In genomic region chr13:76522083-76522755, GRCh38 we compare ENCODE assay signal across 18 cellular contexts.
DNase-seq lines count a peak whose midpoint lies in the region; ATAC-seq and TF ChIP-seq lines count a peak whose summit lies in the region.
"Had no signal": no experiment of that assay in that cellular context is flagged by ENCODE, and none has a peak within 500 bp of the region (broad histone marks: within the 10 kb centered on the region; RNA-seq: fewer than 3 reads in every experiment).

No MANE protein-coding gene starts in this region.

- no peaks in the 10 kb centered on the region for H3K4me1 Mint-ChIP-seq in CD8-positive, alpha-beta T cell (ENCODE audit: low read depth)

- H3K4me1 ChIP-seq in HEK293 (ENCODE audit: control insufficient read depth, insufficient read depth, low read length) (no peaks in the 10 kb centered on the region), SK-N-SH (ENCODE audit: control insufficient read depth in 1 of 2, insufficient read depth in 2 of 2, low read depth in 1 of 2, low read length in 1 of 2) (peaks cover 0 to 11% of the 10 kb centered on the region in 2 experiments; a peak in 2 of 4 replicates), foreskin keratinocyte (no peaks in the 10 kb centered on the region)
- no peaks in the 10 kb centered on the region for H3K4me1 ChIP-seq in CD8-positive, alpha-beta T cell (ENCODE audit: insufficient read depth, low read length)
- H3K4me1 ChIP-seq: esophagus squamous epithelium, uterus had no signal

- H3K4me3 ChIP-seq in AG04450 (ENCODE audit: low read depth, low read length) (no peak overlapping the region), HEK293 (ENCODE audit: low read depth, low read length) (no peak overlapping the region), SK-N-SH (ENCODE audit: low read depth in 2 of 2, low read length in 1 of 2) (no peak overlapping the region), coronary artery (no peak overlapping the region)
- no peak overlapping the region for H3K4me3 ChIP-seq in CD8-positive, alpha-beta T cell (ENCODE audit: low read depth, low read length)
- H3K4me3 ChIP-seq: esophagus squamous epithelium, uterus had no signal

- no peak overlapping the region for H3K27ac Mint-ChIP-seq in CD8-positive, alpha-beta T cell
- H3K27ac Mint-ChIP-seq: activated T-helper 1 cell treated with anti-CD3 and anti-CD28 coated beads, Interleukin-12 subunit alpha, Interleukin-12 subunit beta, Interleukin-2, Interleukin-4 antibody, amounts not matched to agents 30 ng/mL and 10 ng/mL and 1 ng/mL, durations not matched to agents 14 hours and 24 hours and 36 hours had no signal

- peak; percentile 12 to 93; a peak in 2 of 4 replicates for TF ChIP-seq EP300 in SK-N-SH (IDR thresholded peaks at IDR 0.05; ENCODE audit: borderline replicate concordance in 1 of 2, low read depth in 1 of 2, low read length in 1 of 2)

- no peaks in the 10 kb centered on the region for H3K36me3 ChIP-seq in HEK293 (ENCODE audit: control insufficient read depth in 2 of 2, insufficient read depth in 1 of 2, low read length in 2 of 2)
- H3K36me3 ChIP-seq in SK-N-SH (replicated peaks in 1 of 2; ENCODE audit: control insufficient read depth in 1 of 2, insufficient read depth in 2 of 2, low read length in 1 of 2), result no peaks in the 10 kb centered on the region
- no peaks in the 10 kb centered on the region for H3K36me3 ChIP-seq in CD8-positive, alpha-beta T cell (ENCODE audit: insufficient read depth, low read length)
- H3K36me3 ChIP-seq: esophagus squamous epithelium, uterus had no signal

- H3K36me3 Mint-ChIP-seq in CD8-positive, alpha-beta T cell, result no peaks in the 10 kb centered on the region

- H3K9me3 ChIP-seq in AG04450 (ENCODE audit: control insufficient read depth, insufficient read depth, low read length) (peaks cover 5% of the 10 kb centered on the region), HEK293 (ENCODE audit: control insufficient read depth, insufficient read depth, low read depth, low read length) (no peaks in the 10 kb centered on the region), SK-N-SH (no peaks in the 10 kb centered on the region)
- no peaks in the 10 kb centered on the region for H3K9me3 ChIP-seq in CD8-positive, alpha-beta T cell (ENCODE audit: low read length)
- H3K9me3 ChIP-seq: esophagus squamous epithelium, uterus had no signal

- H3K27ac ChIP-seq in AG04450 (ENCODE audit: low read depth, low read length) (peak overlapping the region; percentile 47), HEK293 (ENCODE audit: extremely low read depth, low read depth, low read length) (no peak overlapping the region), SK-N-SH (ENCODE audit: low read depth in 2 of 2, low read length in 1 of 2) (peak overlapping the region; percentile 23 to 87; a peak in 2 of 4 replicates), foreskin keratinocyte (no peak overlapping the region), coronary artery (no peak overlapping the region)
- no peak overlapping the region for H3K27ac ChIP-seq in CD8-positive, alpha-beta T cell (ENCODE audit: low read depth, low read length)
- H3K27ac ChIP-seq: esophagus squamous epithelium, uterus had no signal

- H3K27me3 Mint-ChIP-seq in CD8-positive, alpha-beta T cell (ENCODE audit: low read depth), result peaks cover 3% of the 10 kb centered on the region

- intact Hi-C loops in CD8-positive, alpha-beta T cell (cut with DNase I, micrococcal nuclease), result no loop called here

- no peaks in the 10 kb centered on the region for H3K27me3 ChIP-seq in AG04450 (ENCODE audit: control insufficient read depth, insufficient read depth, low read length)
- no peaks in the 10 kb centered on the region for H3K27me3 ChIP-seq in SK-N-SH (ENCODE audit: insufficient read depth)
- H3K27me3 ChIP-seq in foreskin keratinocyte, result no peaks in the 10 kb centered on the region
- no peaks in the 10 kb centered on the region for H3K27me3 ChIP-seq in CD8-positive, alpha-beta T cell (ENCODE audit: insufficient read depth, low read length)
- H3K27me3 ChIP-seq: esophagus squamous epithelium, uterus had no signal

- H3F3A ChIP-seq in SK-N-SH (replicated peaks; ENCODE audit: insufficient read depth), result no peaks in the 10 kb centered on the region

- POLR2A ChIA-PET in AG04450 (lab: Yijun Ruan, JAX), result no interaction called here
- POLR2A ChIA-PET in HEK293 (lab: Yijun Ruan, JAX), result no interaction called here
- POLR2A ChIA-PET in SK-N-SH (lab: Yijun Ruan, JAX), result no interaction called here
- POLR2A ChIA-PET in CD8-positive, alpha-beta T cell (lab: Charles Lee), result no interaction called here

- no peaks in the 10 kb centered on the region for H3K79me2 ChIP-seq in SK-N-SH (ENCODE audit: insufficient read depth)

- TF ChIP-seq CTCF in AG04450 (IDR thresholded peaks at IDR 0.05; ENCODE audit: low read depth, low read length) (no peak), HEK293 (tag by site-specific recombination; IDR thresholded peaks at IDR 0.05) (no peak), SK-N-SH (IDR thresholded peaks at IDR 0.05) (no peak), foreskin keratinocyte (conservative IDR thresholded peaks at IDR 0.05) (no peak), coronary artery (IDR thresholded peaks at IDR 0.05) (no peak)
- TF ChIP-seq CTCF in CD8-positive, alpha-beta T cell (IDR thresholded peaks at IDR 0.05), result no peak

- H2AFZ ChIP-seq in SK-N-SH (ENCODE audit: low read depth), result no peak overlapping the region

- no peak overlapping the region for H3K9ac ChIP-seq in SK-N-SH

- WGBS in SK-N-SH (ENCODE audit: low lambda C conversion rate), result 34% methylated on average over 4 of the region's 4 CpGs

- CTCF ChIA-PET in AG04450 (lab: Charles Lee) (no interaction called here), HEK293 (lab: Yijun Ruan, JAX) (no interaction called here), SK-N-SH (lab: Yijun Ruan, JAX) (interaction anchor here (0.9 to 1.2 kb wide), 4 partner anchors 15 to 382 kb away, joined by 3 to 4 read pairs (median 3); partner anchors contain the start of gene KCTD12)
- CTCF ChIA-PET in CD8-positive, alpha-beta T cell (lab: Charles Lee), result no interaction called here

- H3K9me3 Mint-ChIP-seq in CD8-positive, alpha-beta T cell, result no peaks in the 10 kb centered on the region
- H3K9me3 Mint-ChIP-seq: activated T-helper 1 cell treated with anti-CD3 and anti-CD28 coated beads, Interleukin-12 subunit alpha, Interleukin-12 subunit beta, Interleukin-2, Interleukin-4 antibody, amounts not matched to agents 30 ng/mL and 10 ng/mL and 1 ng/mL, durations not matched to agents 14 hours and 24 hours and 36 hours had no signal

- H4K20me1 ChIP-seq in SK-N-SH (ENCODE audit: insufficient read depth), result no peaks in the 10 kb centered on the region

- DNase-seq in AG04450 (ENCODE audit: low read depth, low spot score) (no peak), SK-N-SH (peak; percentile 67), foreskin keratinocyte (peak; percentile 27 to 55), ecto neural progenitor cell (ENCODE audit: low spot score) (no peak), coronary artery (ENCODE audit: low spot score) (no peak)
- DNase-seq in effector CD8-positive, alpha-beta T cell (lab: John Stamatoyannopoulos, UW), result no peak
- no peak for DNase-seq in CD8-positive, alpha-beta T cell
- DNase-seq: activated CD4-positive, alpha-beta T cell treated with anti-CD3 and anti-CD28 coated beads for 1 hour; central memory CD4-positive, alpha-beta T cell; esophagus squamous epithelium; left colon; MM.1S; NCI-H774; stimulated activated CD4-positive, alpha-beta T cell treated with anti-CD3 and anti-CD28 coated beads, Interleukin-12 subunit alpha, Interleukin-12 subunit beta, amount 100 ng/mL, for 4 hours; stimulated activated CD8-positive, alpha-beta memory T cell treated with anti-CD3 and anti-CD28 coated beads, Interleukin-4, amount 100 ng/mL, for 48 hours; uterus had no signal

- H3K4me3 Mint-ChIP-seq in CD8-positive, alpha-beta T cell, result no peak overlapping the region
- H3K4me3 Mint-ChIP-seq: activated T-helper 1 cell treated with anti-CD3 and anti-CD28 coated beads, Interleukin-12 subunit alpha, Interleukin-12 subunit beta, Interleukin-2, Interleukin-4 antibody, amounts not matched to agents 30 ng/mL and 10 ng/mL and 1 ng/mL, durations not matched to agents 14 hours and 24 hours and 36 hours had no signal

- no peak overlapping the region for H3K4me2 ChIP-seq in SK-N-SH

- TF ChIP-seq RAD21 in SK-N-SH (IDR thresholded peaks at IDR 0.05; ENCODE audit: low read length), result peak; percentile 41

- H3K9me2 ChIP-seq in SK-N-SH, result no peaks in the 10 kb centered on the region

- peak; percentile 70 for ATAC-seq in foreskin keratinocyte
- ATAC-seq in CD8-positive, alpha-beta T cell, result no peak
- ATAC-seq: left colon had no signal

TF ChIP-seq in HEK293, 187 proteins besides CTCF, POLR2A, EP300 and RAD21:
- peak; percentile 58; the same call in 1 of the 2 replicates for TF ChIP-seq TRIM28 (IDR thresholded peaks at IDR 0.05; ENCODE audit: borderline replicate concordance, low read length)
- no peak for TF ChIP-seq ZNF202 (tag by site-specific recombination; IDR thresholded peaks at IDR 0.05; ENCODE audit: borderline replicate concordance)
- no peak for TF ChIP-seq ZNF610 (tag by site-specific recombination; IDR thresholded peaks at IDR 0.05; ENCODE audit: borderline replicate concordance)
- TF ChIP-seq SETDB1 (IDR thresholded peaks at IDR 0.05; ENCODE audit: insufficient read length, low read length), result peak; percentile 23
- TF ChIP-seq ZNF2 (tag by site-specific recombination; IDR thresholded peaks at IDR 0.05), result no peak

TF ChIP-seq in SK-N-SH, 30 proteins besides CTCF, POLR2A, EP300 and RAD21 (continues in another document):
- peak; percentile 74 for TF ChIP-seq FOXJ3 (CRISPR knock-in tag; IDR thresholded peaks at IDR 0.05)
- no peak for TF ChIP-seq NRF1 (IDR thresholded peaks at IDR 0.05; ENCODE audit: low read depth, low read length)
- peak; percentile 94 for TF ChIP-seq GATA2 (CRISPR knock-in tag; IDR thresholded peaks at IDR 0.05)
- peak; percentile 22; the same call in 1 of the 2 replicates for TF ChIP-seq TEAD4 (IDR thresholded peaks at IDR 0.05; ENCODE audit: borderline replicate concordance, insufficient read depth)
- peak; percentile 81 for TF ChIP-seq TCF12 (IDR thresholded peaks at IDR 0.05)
- TF ChIP-seq IRF3 (IDR thresholded peaks at IDR 0.05; ENCODE audit: low read depth, low read length), result no peak; the same call in 1 of the 2 replicates

Comparison
In these comparisons a context has a peak if more than half of its experiments do, and no peak if none do; other contexts are left out.
1. DNase-seq: peak in SK-N-SH (single experiment) and foreskin keratinocyte (2 of 2); none in AG04450 (single experiment), ecto neural progenitor cell (single experiment), effector CD8-positive, alpha-beta T cell (single experiment), CD8-positive, alpha-beta T cell (0 of 7) and coronary artery (single experiment).
2. H3K27ac ChIP-seq: peak in AG04450 (single experiment) and SK-N-SH (2 of 2); none in HEK293 (single experiment), foreskin keratinocyte (single experiment), CD8-positive, alpha-beta T cell (single experiment) and coronary artery (0 of 2).